ENCODE assay signal across 8 cellular contexts in the genomic region with DNA sequence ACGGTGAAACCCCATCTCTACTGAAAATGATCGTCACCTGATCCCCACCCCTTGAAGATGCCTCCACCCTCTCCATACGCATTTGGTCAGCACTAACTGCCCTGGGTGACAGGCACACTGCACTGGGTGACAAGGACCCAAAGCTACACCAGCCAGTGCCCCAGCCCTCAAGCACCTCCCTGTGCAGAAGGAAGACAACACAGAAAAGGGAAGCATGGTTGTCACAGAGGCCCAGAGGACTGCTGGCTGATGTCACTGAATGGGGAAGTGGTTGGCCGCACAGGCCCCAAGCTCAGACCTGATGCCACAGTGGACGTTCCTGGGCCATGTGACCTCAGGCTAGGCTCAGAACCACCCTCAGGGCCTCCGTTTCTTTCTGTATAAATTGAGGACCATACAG. TPM values are rescaled to one million over a fixed set of nuclear protein-coding genes. Genes with fewer than 3 reads are reported as not detected.
A peak's percentile ranks its signal among the peaks of the same experiment; 100 is the strongest.
DNase-seq lines count a peak whose midpoint lies in the region; ATAC-seq and TF ChIP-seq lines count a peak whose summit lies in the region.

No MANE protein-coding gene starts in this region.

- peak overlapping the region; percentile 91 for H3K27ac Mint-ChIP-seq in activated B cell treated with CpG ODN at 0.5 μM for 24 hours
- H3K27ac Mint-ChIP-seq in activated CD4-positive, alpha-beta memory T cell treated with anti-CD3 and anti-CD28 coated beads, Interleukin-2, amount 10 ng/mL, durations not matched to agents 7 days and 5 days: no peak overlapping the region

- no peak for TF ChIP-seq CTCF in activated B cell treated with CpG ODN at 0.5 μM for 24 hours (IDR thresholded peaks at IDR 0.05)

- H3K9me3 Mint-ChIP-seq in activated B cell treated with CpG ODN at 0.5 μM for 24 hours: no peaks in the 10 kb centered on the region
- H3K9me3 Mint-ChIP-seq in activated CD4-positive, alpha-beta memory T cell treated with anti-CD3 and anti-CD28 coated beads, Interleukin-2, amount 10 ng/mL, durations not matched to agents 7 days and 5 days: no peaks in the 10 kb centered on the region

- H3K4me3 Mint-ChIP-seq in activated B cell treated with CpG ODN at 0.5 μM for 24 hours: peak overlapping the region; percentile 44
- no peak overlapping the region for H3K4me3 Mint-ChIP-seq in activated CD4-positive, alpha-beta memory T cell treated with anti-CD3 and anti-CD28 coated beads, Interleukin-2, amount 10 ng/mL, durations not matched to agents 7 days and 5 days

- POLR2A ChIA-PET in activated B cell treated with CpG ODN at 0.5 μM for 24 hours (lab: Charles Lee): interaction anchor here (0.5 to 2.4 kb wide), 28 partner anchors 10 to 1494 kb away, joined by 3 to 90 read pairs (median 7); a partner anchor contains a TSS
- POLR2A ChIA-PET in activated CD4-positive, alpha-beta memory T cell treated with anti-CD3 and anti-CD28 coated beads, Interleukin-2, amount 10 ng/mL, durations not matched to agents 7 days and 5 days (lab: Charles Lee): interaction anchor here (1.1 kb wide), 1 partner anchor 32 kb away, joined by 3 read pairs; no protein-coding TSS in a partner anchor

- H3K36me3 ChIP-seq in BLaER1 treated with 17β-estradiol and CSF1 and Interleukin-3, amounts not matched to agents 10 nM and 100 nM: peaks cover 0 to 13% (median 9%) of the 10 kb centered on the region in 11 experiments; a peak in 16 of 22 replicates

- peaks cover 92 to 100% (median 100%) of the 10 kb centered on the region in 10 experiments for H3K4me1 ChIP-seq in BLaER1 treated with 17β-estradiol and CSF1 and Interleukin-3, amounts not matched to agents 10 nM and 100 nM

- peak overlapping the region in 1 of 10 experiments; percentile 12; a peak in 1 of 20 replicates for H3K4me3 ChIP-seq in BLaER1 treated with 17β-estradiol and CSF1 and Interleukin-3, amounts not matched to agents 10 nM and 100 nM

- H4K20me1 ChIP-seq in BLaER1 treated with 17β-estradiol and CSF1 and Interleukin-3, amounts not matched to agents 10 nM and 100 nM: peaks cover 0 to 27% (median 0%) of the 10 kb centered on the region in 11 experiments; a peak in 5 of 22 replicates

- no peaks in the 10 kb centered on the region for H3K27me3 Mint-ChIP-seq in activated B cell treated with CpG ODN at 0.5 μM for 24 hours
- H3K27me3 Mint-ChIP-seq in activated CD4-positive, alpha-beta memory T cell treated with anti-CD3 and anti-CD28 coated beads, Interleukin-2, amount 10 ng/mL, durations not matched to agents 7 days and 5 days: no peaks in the 10 kb centered on the region

- ATAC-seq in GM19351 (IDR thresholded peaks at IDR 0.05; ENCODE audit: unreplicated experiment): peak; percentile 65
- ATAC-seq in HG03280 (IDR thresholded peaks at IDR 0.05; ENCODE audit: unreplicated experiment): peak; percentile 73
- peak; percentile 80 for ATAC-seq in activated B cell treated with CpG ODN at 0.5 μM for 24 hours (ENCODE audit: low read depth)

- H3K9ac ChIP-seq in BLaER1 treated with 17β-estradiol and CSF1 and Interleukin-3, amounts not matched to agents 10 nM and 100 nM: peak overlapping the region; percentile 73 to 82 (median 79)

- peaks cover 92% of the 10 kb centered on the region for H3K4me1 Mint-ChIP-seq in activated B cell treated with CpG ODN at 0.5 μM for 24 hours
- H3K4me1 Mint-ChIP-seq in activated CD4-positive, alpha-beta memory T cell treated with anti-CD3 and anti-CD28 coated beads, Interleukin-2, amount 10 ng/mL, durations not matched to agents 7 days and 5 days: peaks cover 38% of the 10 kb centered on the region

- CTCF ChIA-PET in activated B cell treated with CpG ODN at 0.5 μM for 24 hours (lab: Charles Lee): interaction anchor here (1.0 to 2.5 kb wide), 5 partner anchors 9 to 81 kb away, joined by 3 to 17 read pairs (median 4); no protein-coding TSS in a partner anchor
- CTCF ChIA-PET in activated CD4-positive, alpha-beta memory T cell treated with anti-CD3 and anti-CD28 coated beads, Interleukin-2, amount 10 ng/mL, durations not matched to agents 7 days and 5 days (lab: Charles Lee): no interaction called here

- H3K9me3 ChIP-seq in BLaER1 treated with 17β-estradiol and CSF1 and Interleukin-3, amounts not matched to agents 10 nM and 100 nM (replicated peaks in 1 of 11): no peaks in the 10 kb centered on the region

- DNase-seq in activated B cell treated with CpG ODN at 0.5 μM for 24 hours (peak; percentile 69), midbrain (lab: John Stamatoyannopoulos, UW) (peak; percentile 38), LoVo (ENCODE audit: low spot score) (no peak), cerebellar cortex (ENCODE audit: low spot score) (no peak)
- DNase-seq in activated CD4-positive, alpha-beta memory T cell treated with anti-CD3 and anti-CD28 coated beads, Interleukin-2, amount 10 ng/mL, durations not matched to agents 7 days and 5 days: no peak

- H3K27me3 ChIP-seq in BLaER1 treated with 17β-estradiol and CSF1 and Interleukin-3, amounts not matched to agents 10 nM and 100 nM: no peaks in the 10 kb centered on the region

- intact Hi-C loops in activated B cell treated with CpG ODN at 0.5 μM for 24 hours (cut with micrococcal nuclease): loop anchor here (1.0 kb wide), 9 partner anchors 11 to 304 kb away; a partner anchor contains a TSS

- peak overlapping the region; percentile 85 to 98 (median 92) for H3K27ac ChIP-seq in BLaER1 treated with 17β-estradiol and CSF1 and Interleukin-3, amounts not matched to agents 10 nM and 100 nM

- peak overlapping the region; percentile 88 to 99 (median 96) for H3K4me2 ChIP-seq in BLaER1 treated with 17β-estradiol and CSF1 and Interleukin-3, amounts not matched to agents 10 nM and 100 nM

- H3K36me3 Mint-ChIP-seq in activated B cell treated with CpG ODN at 0.5 μM for 24 hours (ENCODE audit: low read depth): peaks cover 8% of the 10 kb centered on the region
- peaks cover 19% of the 10 kb centered on the region for H3K36me3 Mint-ChIP-seq in activated CD4-positive, alpha-beta memory T cell treated with anti-CD3 and anti-CD28 coated beads, Interleukin-2, amount 10 ng/mL, durations not matched to agents 7 days and 5 days (ENCODE audit: low read depth)

RNA-seq across cellular contexts. Expression of a gene that starts 4.2 kb away (rescaled TPM):
- total RNA-seq in activated B cell treated with CpG ODN at 0.5 μM for 24 hours: 2.1 and 2.2 TPM in 2 replicates
- 1 to 10 TPM; 1.3 to 1.5 TPM for total RNA-seq in activated CD4-positive, alpha-beta memory T cell treated with anti-CD3 and anti-CD28 coated beads, Interleukin-2, amount 10 ng/mL, durations not matched to agents 7 days and 5 days

RNA-seq across cellular contexts. Expression of a gene that starts 11.2 kb away (rescaled TPM):
- 65.8 and 79.4 TPM in 2 replicates for total RNA-seq in activated B cell treated with CpG ODN at 0.5 μM for 24 hours
- total RNA-seq in activated CD4-positive, alpha-beta memory T cell treated with anti-CD3 and anti-CD28 coated beads, Interleukin-2, amount 10 ng/mL, durations not matched to agents 7 days and 5 days: 10 to 100 TPM; 39.8 to 40.6 TPM

RNA-seq across cellular contexts. Expression of a gene that starts 59.4 kb away (rescaled TPM):
- 10.8 and 15.2 TPM in 2 replicates for total RNA-seq in activated B cell treated with CpG ODN at 0.5 μM for 24 hours
- total RNA-seq in activated CD4-positive, alpha-beta memory T cell treated with anti-CD3 and anti-CD28 coated beads, Interleukin-2, amount 10 ng/mL, durations not matched to agents 7 days and 5 days: 1 to 10 TPM; 2.7 to 3.0 TPM

Comparison
In these comparisons a context has a peak if more than half of its experiments do, and no peak if none do; other contexts are left out.
1. DNase-seq: peak in activated B cell treated with CpG ODN at 0.5 μM for 24 hours (single experiment) and midbrain (single experiment); none in LoVo (single experiment), activated CD4-positive, alpha-beta memory T cell treated with anti-CD3 and anti-CD28 coated beads, Interleukin-2, amount 10 ng/mL, durations not matched to agents 7 days and 5 days (single experiment) and cerebellar cortex (single experiment).
2. Peak in every context shown above with its lines, with median percentiles within 50 percentile points of each other: ATAC-seq.